2 cellular contexts compared by ENCODE assay signal in the genomic region with DNA sequence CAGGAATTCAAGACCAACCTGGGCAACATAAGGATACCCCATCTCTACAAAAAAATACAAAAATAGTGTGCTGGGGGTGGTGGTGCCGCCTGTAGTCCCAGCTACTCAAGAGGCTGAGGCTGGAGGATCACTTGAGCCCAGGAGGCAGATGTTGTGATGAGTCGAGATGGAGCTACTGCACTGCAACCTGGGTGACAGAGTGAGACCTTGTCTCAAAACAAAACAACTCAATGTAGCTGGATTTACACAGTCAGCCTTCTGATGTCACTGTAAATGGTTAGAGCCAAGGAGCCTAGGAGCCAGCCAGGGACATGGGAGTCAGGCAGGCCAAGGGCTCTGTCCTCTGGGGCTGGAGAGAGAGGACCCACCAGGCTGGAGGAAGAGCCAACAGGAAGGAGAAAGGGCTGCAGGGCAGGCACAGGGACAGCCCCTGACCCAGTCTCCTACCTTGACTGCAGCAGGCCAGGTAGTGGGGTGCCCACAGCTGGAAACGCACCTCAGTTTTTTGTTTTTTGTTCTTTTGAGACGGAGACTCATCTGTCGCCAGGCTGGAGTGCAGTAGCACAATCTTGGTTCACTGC.
TF ChIP-seq lines count a peak whose summit lies in the region.

No MANE protein-coding gene starts in this region.

TF ChIP-seq in A549, 52 proteins besides CTCF, POLR2A, EP300 and RAD21:
- TF ChIP-seq CHD2 (IDR thresholded peaks at IDR 0.05; ENCODE audit: low read length, partially characterized antibody) (no peak), ZC3H11A (IDR thresholded peaks at IDR 0.05) (no peak), ZFP36 (IDR thresholded peaks at IDR 0.05; ENCODE audit: borderline replicate concordance, partially characterized antibody) (no peak), MAZ (IDR thresholded peaks at IDR 0.05; ENCODE audit: borderline replicate concordance, low read depth, low read length) (no peak), FOSL2 (IDR thresholded peaks at IDR 0.05) (no peak), FOSL2 (CRISPR knock-in tag; IDR thresholded peaks at IDR 0.05) (no peak), MAFK (IDR thresholded peaks at IDR 0.05; ENCODE audit: partially characterized antibody) (no peak), CEBPB (IDR thresholded peaks at IDR 0.05) (no peak), NR3C1 (IDR thresholded peaks at IDR 0.05) (no peak), GATA3 (IDR thresholded peaks at IDR 0.05; ENCODE audit: borderline replicate concordance) (no peak), MYC (IDR thresholded peaks at IDR 0.05; ENCODE audit: borderline replicate concordance, low read length) (no peak), CHD4 (IDR thresholded peaks at IDR 0.05; ENCODE audit: borderline replicate concordance) (no peak)
- TF ChIP-seq, protein P1, sequence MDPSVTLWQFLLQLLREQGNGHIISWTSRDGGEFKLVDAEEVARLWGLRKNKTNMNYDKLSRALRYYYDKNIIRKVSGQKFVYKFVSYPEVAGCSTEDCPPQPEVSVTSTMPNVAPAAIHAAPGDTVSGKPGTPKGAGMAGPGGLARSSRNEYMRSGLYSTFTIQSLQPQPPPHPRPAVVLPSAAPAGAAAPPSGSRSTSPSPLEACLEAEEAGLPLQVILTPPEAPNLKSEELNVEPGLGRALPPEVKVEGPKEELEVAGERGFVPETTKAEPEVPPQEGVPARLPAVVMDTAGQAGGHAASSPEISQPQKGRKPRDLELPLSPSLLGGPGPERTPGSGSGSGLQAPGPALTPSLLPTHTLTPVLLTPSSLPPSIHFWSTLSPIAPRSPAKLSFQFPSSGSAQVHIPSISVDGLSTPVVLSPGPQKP (IDR thresholded peaks at IDR 0.05; ENCODE audit: low read depth, low read length): no peak
- TF ChIP-seq, protein P2, sequence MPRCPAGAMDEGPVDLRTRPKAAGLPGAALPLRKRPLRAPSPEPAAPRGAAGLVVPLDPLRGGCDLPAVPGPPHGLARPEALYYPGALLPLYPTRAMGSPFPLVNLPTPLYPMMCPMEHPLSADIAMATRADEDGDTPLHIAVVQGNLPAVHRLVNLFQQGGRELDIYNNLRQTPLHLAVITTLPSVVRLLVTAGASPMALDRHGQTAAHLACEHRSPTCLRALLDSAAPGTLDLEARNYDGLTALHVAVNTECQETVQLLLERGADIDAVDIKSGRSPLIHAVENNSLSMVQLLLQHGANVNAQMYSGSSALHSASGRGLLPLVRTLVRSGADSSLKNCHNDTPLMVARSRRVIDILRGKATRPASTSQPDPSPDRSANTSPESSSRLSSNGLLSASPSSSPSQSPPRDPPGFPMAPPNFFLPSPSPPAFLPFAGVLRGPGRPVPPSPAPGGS (IDR thresholded peaks at IDR 0.05): no peak

TF ChIP-seq in K562, 482 proteins besides CTCF, POLR2A, EP300 and RAD21:
- no peak for TF ChIP-seq CEBPB (tag; IDR thresholded peaks at IDR 0.05)
- TF ChIP-seq, protein P3, sequence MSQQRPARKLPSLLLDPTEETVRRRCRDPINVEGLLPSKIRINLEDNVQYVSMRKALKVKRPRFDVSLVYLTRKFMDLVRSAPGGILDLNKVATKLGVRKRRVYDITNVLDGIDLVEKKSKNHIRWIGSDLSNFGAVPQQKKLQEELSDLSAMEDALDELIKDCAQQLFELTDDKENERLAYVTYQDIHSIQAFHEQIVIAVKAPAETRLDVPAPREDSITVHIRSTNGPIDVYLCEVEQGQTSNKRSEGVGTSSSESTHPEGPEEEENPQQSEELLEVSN (IDR thresholded peaks at IDR 0.05; ENCODE audit: borderline replicate concordance in 1 of 2, extremely low read depth in 1 of 2, insufficient read depth in 1 of 2, insufficient read length in 1 of 2, low read depth in 1 of 2, low read length in 1 of 2, poor library complexity in 1 of 2, severe bottlenecking in 1 of 2): no peak
- TF ChIP-seq ZNF408 (CRISPR knock-in tag; IDR thresholded peaks at IDR 0.05; ENCODE audit: low read depth): no peak
